In genomic region chr7:34042406-34042805, GRCh38 we compare ENCODE assay signal across 1 cellular context.
TF ChIP-seq lines count a peak whose summit lies in the region.

No MANE protein-coding gene starts in this region.

TF ChIP-seq in SK-N-SH, 30 proteins besides CTCF, POLR2A, EP300 and RAD21 (continued from another document):
- no peak for TF ChIP-seq FOXJ3 (CRISPR knock-in tag; IDR thresholded peaks at IDR 0.05)
